In genomic region chr13:42258747-42259146, GRCh38 we compare ENCODE assay signal across 1 cellular context.
TF ChIP-seq lines count a peak whose summit lies in the region.

No MANE protein-coding gene starts in this region.

TF ChIP-seq in HepG2, 621 proteins besides CTCF, POLR2A, EP300 and RAD21 (continued from another document):
- TF ChIP-seq ZNF18 (CRISPR knock-in tag; IDR thresholded peaks at IDR 0.05; ENCODE audit: insufficient replicate concordance), result no peak
- TF ChIP-seq GMEB2 (CRISPR knock-in tag; IDR thresholded peaks at IDR 0.05; ENCODE audit: low read depth), result no peak
- TF ChIP-seq ZNF142 (CRISPR knock-in tag; IDR thresholded peaks at IDR 0.05), result no peak
- no peak for TF ChIP-seq SIN3B (IDR thresholded peaks at IDR 0.05; ENCODE audit: low read length)
- no peak for TF ChIP-seq KAT7 (CRISPR knock-in tag; IDR thresholded peaks at IDR 0.05; ENCODE audit: borderline replicate concordance)
- no peak for TF ChIP-seq ZNF318 (CRISPR knock-in tag; IDR thresholded peaks at IDR 0.05)
- no peak for TF ChIP-seq ZNF629 (CRISPR knock-in tag; conservative IDR thresholded peaks at IDR 0.05)
- no peak for TF ChIP-seq CCAR2 (optimal IDR thresholded peaks at IDR 0.05; ENCODE audit: low read depth, low read length)
- no peak for TF ChIP-seq ZNF343 (CRISPR knock-in tag; IDR thresholded peaks at IDR 0.05)
- TF ChIP-seq MEIS1 (CRISPR knock-in tag; IDR thresholded peaks at IDR 0.05; ENCODE audit: borderline replicate concordance), result no peak
- no peak for TF ChIP-seq ZNF891 (CRISPR knock-in tag; IDR thresholded peaks at IDR 0.05)
- TF ChIP-seq IKZF4 (CRISPR knock-in tag; IDR thresholded peaks at IDR 0.05; ENCODE audit: borderline replicate concordance, low read depth, not compliant biosample characterization), result no peak
- no peak for TF ChIP-seq HNF4G (IDR thresholded peaks at IDR 0.05; ENCODE audit: borderline replicate concordance, low read depth, low read length)
- no peak for TF ChIP-seq HNF4G (CRISPR knock-in tag; IDR thresholded peaks at IDR 0.05; ENCODE audit: borderline replicate concordance, low read depth)
- no peak for TF ChIP-seq ZBTB1 (CRISPR knock-in tag; IDR thresholded peaks at IDR 0.05; ENCODE audit: borderline replicate concordance)
- TF ChIP-seq ESRRA (CRISPR knock-in tag; IDR thresholded peaks at IDR 0.05; ENCODE audit: low read depth), result no peak
